Comparison of ENCODE assay signal across 2 cellular contexts in genomic region chr3:170179444-170179843, GRCh38.
TF ChIP-seq lines count a peak whose summit lies in the region.

No MANE protein-coding gene starts in this region.

TF ChIP-seq in IMR-90, 13 proteins besides CTCF, POLR2A, EP300 and RAD21:
- TF ChIP-seq ELK1 (IDR thresholded peaks at IDR 0.05; ENCODE audit: borderline replicate concordance, low read depth, low read length) = no peak
- no peak for TF ChIP-seq MXI1 (IDR thresholded peaks at IDR 0.05; ENCODE audit: borderline replicate concordance, low read depth, low read length)
- TF ChIP-seq MAFK (IDR thresholded peaks at IDR 0.05; ENCODE audit: low read depth, low read length) = no peak

TF ChIP-seq in GM12878, 131 proteins besides CTCF, POLR2A, EP300 and RAD21:
- no peak for TF ChIP-seq SP1 (IDR thresholded peaks at IDR 0.05; ENCODE audit: low read depth, low read length)
- no peak for TF ChIP-seq ZZZ3 (IDR thresholded peaks at IDR 0.05; ENCODE audit: control insufficient read depth, insufficient read length, low read depth)
- TF ChIP-seq BHLHE40 (IDR thresholded peaks at IDR 0.05; ENCODE audit: borderline replicate concordance in 1 of 2, low read depth in 2 of 2, low read length in 1 of 2) = no peak
- TF ChIP-seq MTA2 (IDR thresholded peaks at IDR 0.05; ENCODE audit: low read depth) = no peak
- TF ChIP-seq NFIC (IDR thresholded peaks at IDR 0.05; ENCODE audit: low read depth, low read length) = no peak
- no peak for TF ChIP-seq ZNF622 (IDR thresholded peaks at IDR 0.05)
- no peak for TF ChIP-seq ATF2 (IDR thresholded peaks at IDR 0.05; ENCODE audit: low read length)
